Comparison of ENCODE assay signal across 17 cellular contexts in genomic region chr10:104577171-104577570, GRCh38.
A peak's percentile ranks its signal among the peaks of the same experiment; 100 is the strongest.
DNase-seq lines count a peak whose midpoint lies in the region; ATAC-seq and TF ChIP-seq lines count a peak whose summit lies in the region.
"Had no signal": no experiment of that assay in that cellular context is flagged by ENCODE, and none has a peak within 500 bp of the region (broad histone marks: within the 10 kb centered on the region; RNA-seq: fewer than 3 reads in every experiment).

No MANE protein-coding gene starts in this region.

- H3K79me2 ChIP-seq in smooth muscle cell (ENCODE audit: low read depth) = no peaks in the 10 kb centered on the region

- no peak for TF ChIP-seq POLR2A in erythroblast (IDR thresholded peaks at IDR 0.05; ENCODE audit: low read length)

- WGBS in smooth muscle cell (ENCODE audit: low lambda C conversion rate) = 64% methylated on average over 5 of the region's 5 CpGs

- no peak for TF ChIP-seq CTCF in smooth muscle cell (IDR thresholded peaks at IDR 0.05; ENCODE audit: borderline replicate concordance, insufficient read depth, poor library complexity, severe bottlenecking)

- no peaks in the 10 kb centered on the region for H3K9me3 ChIP-seq in smooth muscle cell (replicated peaks; ENCODE audit: low read depth)
- H3K9me3 ChIP-seq: BLaER1, Caco-2 had no signal

- no peak for ATAC-seq in HG02623 (IDR thresholded peaks at IDR 0.05; ENCODE audit: unreplicated experiment)

- H2AFZ ChIP-seq in smooth muscle cell (ENCODE audit: low read depth) = peak overlapping the region; percentile 20

- H3K4me1 ChIP-seq in smooth muscle cell (ENCODE audit: low read depth) = no peaks in the 10 kb centered on the region
- H3K4me1 ChIP-seq: Caco-2 had no signal

- H3K27me3 ChIP-seq in smooth muscle cell (ENCODE audit: low read depth) = no peaks in the 10 kb centered on the region
- H3K27me3 ChIP-seq: BLaER1 had no signal

- H3K9ac ChIP-seq in smooth muscle cell (ENCODE audit: low read depth) = no peak overlapping the region
- H3K9ac ChIP-seq: BLaER1 had no signal

- no peak overlapping the region for H3K4me2 ChIP-seq in smooth muscle cell
- H3K4me2 ChIP-seq: BLaER1 had no signal

- peak overlapping the region; percentile 16 for H3K27ac ChIP-seq in smooth muscle cell (ENCODE audit: low read depth)
- H3K27ac ChIP-seq: 22Rv1, BLaER1, HL-60 had no signal

- H4K20me1 ChIP-seq in smooth muscle cell (ENCODE audit: low read depth) = no peaks in the 10 kb centered on the region
- H4K20me1 ChIP-seq: BLaER1 had no signal

- no peaks in the 10 kb centered on the region for H3F3A ChIP-seq in smooth muscle cell (ENCODE audit: low read depth)

- no peaks in the 10 kb centered on the region for H3K36me3 ChIP-seq in smooth muscle cell (ENCODE audit: low read depth)
- H3K36me3 ChIP-seq: BLaER1 had no signal

- peak; percentile 7 for DNase-seq in NCI-H82 (lab: John Stamatoyannopoulos, UW)
- DNase-seq in NCI-H82 treated with DMSO at 0.1 percent for 48 hours (lab: John Stamatoyannopoulos, UW; ENCODE audit: unreplicated experiment) = no peak
- peak; percentile 4 to 31 for DNase-seq in erythroblast (lab: John Stamatoyannopoulos, UW)
- peak; percentile 40 for DNase-seq in kidney glomerular epithelial cell (lab: John Stamatoyannopoulos, UW)
- no peak for DNase-seq in smooth muscle cell (lab: John Stamatoyannopoulos, UW; ENCODE audit: unreplicated experiment)
- no peak for DNase-seq in activated CD4-positive, alpha-beta T cell treated with anti-CD3 and anti-CD28 coated beads, Interleukin-2, amount 50 U/mL, for 1 hour
- DNase-seq in UCSD-AML1 (lab: John Stamatoyannopoulos, UW; ENCODE audit: unreplicated experiment) = no peak
- DNase-seq: AML-193; Caco-2; CD8-positive, alpha-beta memory T cell; DMS53; HCEC 1CT; HFFc6 had no signal

- no peak overlapping the region for H3K4me3 ChIP-seq in smooth muscle cell
- H3K4me3 ChIP-seq: BLaER1 had no signal

Comparison
In these comparisons a context has a peak if more than half of its experiments do, and no peak if none do; other contexts are left out.
1. DNase-seq: peak in NCI-H82 (single experiment), erythroblast (2 of 2) and kidney glomerular epithelial cell (single experiment); none in NCI-H82 treated with DMSO at 0.1 percent for 48 hours (single experiment), smooth muscle cell (single experiment), activated CD4-positive, alpha-beta T cell treated with anti-CD3 and anti-CD28 coated beads, Interleukin-2, amount 50 U/mL, for 1 hour (single experiment) and UCSD-AML1 (single experiment).